In genomic region chr12:6751767-6752166, GRCh38 we compare ENCODE assay signal across 9 cellular contexts. TPM values are rescaled to one million over a fixed set of nuclear protein-coding genes. Genes with fewer than 3 reads are reported as not detected.
DNase-seq lines count a peak whose midpoint lies in the region; ATAC-seq and TF ChIP-seq lines count a peak whose summit lies in the region.
"Had no signal": no experiment of that assay in that cellular context is flagged by ENCODE, and none has a peak within 500 bp of the region (broad histone marks: within the 10 kb centered on the region; RNA-seq: fewer than 3 reads in every experiment).

No MANE protein-coding gene starts in this region.

- H3K4me1 ChIP-seq in ES-I3 (ENCODE audit: insufficient read depth, low read length) (peaks cover 13% of the 10 kb centered on the region), Panc1 (ENCODE audit: control insufficient read depth, insufficient read depth, low read length) (peaks cover 14% of the 10 kb centered on the region), trophoblast cell (ENCODE audit: control insufficient read depth in 1 of 2, insufficient read depth in 2 of 2, low read length in 2 of 2) (peaks cover 5 to 6% of the 10 kb centered on the region in 2 experiments)

- peak overlapping the region; percentile 69 for H2AK5ac ChIP-seq in trophoblast cell (ENCODE audit: low read length)

- H3K23ac ChIP-seq in trophoblast cell (ENCODE audit: low read length), result no peak overlapping the region

- peak overlapping the region; percentile 96; the same call in 1 of the 2 replicates for H3K9ac ChIP-seq in ES-I3 (ENCODE audit: low read depth, low read length)
- peak overlapping the region; percentile 6 for H3K9ac ChIP-seq in trophoblast cell (ENCODE audit: low read length)

- CTCF ChIA-PET in Panc1 (lab: Charles Lee), result interaction anchor here (1.6 kb wide), 1 partner anchor 14 kb away, joined by 12 read pairs; the partner anchor contains the start of gene PTMS
- CTCF ChIA-PET in GM10248 (lab: Yijun Ruan, JAX), result interaction anchor here (1.2 to 5.9 kb wide), 19 partner anchors 8 to 153 kb away, joined by 3 to 80 read pairs (median 13); partner anchors contain the start of genes COPS7A, LRRC23, P3H3 and PTMS

- intact Hi-C loops in Panc1 (cut with micrococcal nuclease; ENCODE audit: unreplicated experiment), result loop anchor here (5.0 kb wide), 1 partner anchor 76 kb away; the partner anchor contains the start of gene P3H3

- POLR2A ChIA-PET in Panc1 (lab: Charles Lee), result no interaction called here
- POLR2A ChIA-PET in GM10248 (lab: Yijun Ruan, JAX), result interaction anchor here (1.4 to 2.0 kb wide), 2 partner anchors 15 to 281 kb away, joined by 6 to 15 read pairs; partner anchors contain the start of genes PTMS and VAMP1

- H3K79me1 ChIP-seq in trophoblast cell (ENCODE audit: low read length), result peaks cover 12% of the 10 kb centered on the region

- H4K12ac ChIP-seq in trophoblast cell (ENCODE audit: low read depth, low read length), result peak overlapping the region; percentile 47

- H2BK5ac ChIP-seq in trophoblast cell (ENCODE audit: low read depth, low read length, poor library complexity), result no peak overlapping the region

- H3K27me3 ChIP-seq in Panc1 (ENCODE audit: control insufficient read depth, insufficient read depth, low read length) (no peaks in the 10 kb centered on the region), trophoblast cell (ENCODE audit: insufficient read depth, low read length) (no peaks in the 10 kb centered on the region)

- WGBS in trophoblast cell (ENCODE audit: extremely low coverage, insufficient coverage, insufficient read length), result no CpG with 5 or more reads among the region's 7 CpGs

- H4K91ac ChIP-seq in trophoblast cell (ENCODE audit: low read depth, low read length), result peak overlapping the region; percentile 8

- peak overlapping the region; percentile 100 for H3K4ac ChIP-seq in trophoblast cell (ENCODE audit: low read depth, low read length)

- H3K36me3 ChIP-seq in ES-I3 (ENCODE audit: insufficient read depth, low read length), result peaks cover 30% of the 10 kb centered on the region
- H3K36me3 ChIP-seq in Panc1 (ENCODE audit: control insufficient read depth, insufficient read depth, low read length), result peaks cover 10% of the 10 kb centered on the region
- peaks cover 43 to 50% of the 10 kb centered on the region in 2 experiments for H3K36me3 ChIP-seq in trophoblast cell (ENCODE audit: control insufficient read depth in 1 of 2, insufficient read depth in 2 of 2, low read length in 2 of 2)

- no peak overlapping the region for H2BK12ac ChIP-seq in trophoblast cell (ENCODE audit: low read length)

- H3K9me3 ChIP-seq in ES-I3 (ENCODE audit: control insufficient read depth, insufficient read depth, low read length) (no peaks in the 10 kb centered on the region), Panc1 (ENCODE audit: control insufficient read depth, insufficient read depth, low read depth, low read length) (no peaks in the 10 kb centered on the region), trophoblast cell (ENCODE audit: insufficient read depth, low read depth, low read length) (peaks cover 5% of the 10 kb centered on the region)

- H3K14ac ChIP-seq in trophoblast cell (ENCODE audit: low read length), result peak overlapping the region; percentile 100

- H4K8ac ChIP-seq in trophoblast cell (ENCODE audit: low read depth, low read length), result peak overlapping the region; percentile 97

- peak overlapping the region; percentile 94 for H3K27ac ChIP-seq in Panc1 (ENCODE audit: low read length)
- H3K27ac ChIP-seq in trophoblast cell (ENCODE audit: low read depth, low read length), result no peak overlapping the region

- DNase-seq in Panc1 (ENCODE audit: low read depth, low spot score) (no peak), epithelial cell of esophagus (ENCODE audit: low read depth) (no peak), trophoblast cell (no peak), HPDE6-E6E7 (ENCODE audit: extremely low spot score) (no peak), GM10248 (ENCODE audit: extremely low spot score) (no peak), DMS153 (lab: John Stamatoyannopoulos, UW) (no peak)
- DNase-seq: SHP77 had no signal

- ATAC-seq in Panc1 (no peak), HG02981 (IDR thresholded peaks at IDR 0.05; ENCODE audit: unreplicated experiment) (no peak)

- no TSS peak for BruUV-seq in Panc1 (replicated peaks; lab: Mats Ljungman, UMichigan)

- peak overlapping the region; percentile 100 for H3K18ac ChIP-seq in trophoblast cell (ENCODE audit: low read length)

- in situ Hi-C loops in Panc1 (cut with HindIII; ENCODE audit: low pct_unique_long_range_greater_than_20kb, low sequenced_read_pairs), result no loop called here

- no peak for TF ChIP-seq CTCF in Panc1 (IDR thresholded peaks at IDR 0.05)
- TF ChIP-seq CTCF in epithelial cell of esophagus (IDR thresholded peaks at IDR 0.05; ENCODE audit: insufficient read depth, low read depth, low read length, missing control alignments), result no peak
- no peak for TF ChIP-seq CTCF in GM10248 (IDR thresholded peaks at IDR 0.05; ENCODE audit: control extremely low read depth, extremely low read depth, low read depth, missing control alignments)

- H3K4me2 ChIP-seq in trophoblast cell (ENCODE audit: low read length), result peak overlapping the region; percentile 94

- H3K4me3 ChIP-seq in Panc1 (ENCODE audit: low read depth in 2 of 2, low read length in 2 of 2) (peak overlapping the region; percentile 85), epithelial cell of esophagus (ENCODE audit: low read length) (peak overlapping the region; percentile 87), trophoblast cell (ENCODE audit: low read depth, low read length) (peak overlapping the region; percentile 98)

- H3K79me2 ChIP-seq in trophoblast cell (ENCODE audit: control insufficient read depth, insufficient read depth, low read length, poor library complexity), result peaks cover 15% of the 10 kb centered on the region

- H2AFZ ChIP-seq in trophoblast cell (ENCODE audit: insufficient read depth, low read length, poor library complexity), result peak overlapping the region; percentile 23

- no peak overlapping the region for H2BK120ac ChIP-seq in trophoblast cell (ENCODE audit: insufficient read depth, low read length, poor library complexity)

RNA-seq across cellular contexts. Expression of gene MLF2, which starts 1.2 kb away (rescaled TPM):
- 175 TPM for total RNA-seq in Panc1 (2021; ENCODE audit: unreplicated experiment)
- polyA plus RNA-seq in Panc1 (2012; ENCODE audit: insufficient read length), result 269 TPM
- 219 and 234 TPM in 2 replicates for polyA plus RNA-seq in trophoblast cell (2013)

RNA-seq across cellular contexts. Expression of gene PTMS, which starts 14.4 kb away (rescaled TPM):
- total RNA-seq in Panc1 (2021; ENCODE audit: unreplicated experiment), result 395 TPM
- 554 TPM for polyA plus RNA-seq in Panc1 (2012; ENCODE audit: insufficient read length)
- 441 and 482 TPM in 2 replicates for polyA plus RNA-seq in trophoblast cell (2013)

RNA-seq across cellular contexts. Expression of gene LAG3, which starts 20.6 kb away (rescaled TPM):
- total RNA-seq in Panc1 (2021; ENCODE audit: unreplicated experiment), result 2.7 TPM
- polyA plus RNA-seq in Panc1 (2012; ENCODE audit: insufficient read length), result 2.7 TPM
- polyA plus RNA-seq in trophoblast cell (2013), result 0.29 and 0.37 TPM in 2 replicates

RNA-seq across cellular contexts. Expression of gene COPS7A, which starts 27.9 kb away (rescaled TPM):
- total RNA-seq in Panc1 (2021; ENCODE audit: unreplicated experiment), result 37.5 TPM
- polyA plus RNA-seq in Panc1 (2012; ENCODE audit: insufficient read length), result 76.8 TPM
- polyA plus RNA-seq in trophoblast cell (2013), result 30.5 and 31.7 TPM in 2 replicates

RNA-seq across cellular contexts. Expression of gene CD4, which starts 37.6 kb away (rescaled TPM):
- 0.23 TPM for total RNA-seq in Panc1 (2021; ENCODE audit: unreplicated experiment)
- 0.55 TPM for polyA plus RNA-seq in Panc1 (2012; ENCODE audit: insufficient read length)
- 0.04 TPM in 2 replicates for polyA plus RNA-seq in trophoblast cell (2013)
